In the genomic region with DNA sequence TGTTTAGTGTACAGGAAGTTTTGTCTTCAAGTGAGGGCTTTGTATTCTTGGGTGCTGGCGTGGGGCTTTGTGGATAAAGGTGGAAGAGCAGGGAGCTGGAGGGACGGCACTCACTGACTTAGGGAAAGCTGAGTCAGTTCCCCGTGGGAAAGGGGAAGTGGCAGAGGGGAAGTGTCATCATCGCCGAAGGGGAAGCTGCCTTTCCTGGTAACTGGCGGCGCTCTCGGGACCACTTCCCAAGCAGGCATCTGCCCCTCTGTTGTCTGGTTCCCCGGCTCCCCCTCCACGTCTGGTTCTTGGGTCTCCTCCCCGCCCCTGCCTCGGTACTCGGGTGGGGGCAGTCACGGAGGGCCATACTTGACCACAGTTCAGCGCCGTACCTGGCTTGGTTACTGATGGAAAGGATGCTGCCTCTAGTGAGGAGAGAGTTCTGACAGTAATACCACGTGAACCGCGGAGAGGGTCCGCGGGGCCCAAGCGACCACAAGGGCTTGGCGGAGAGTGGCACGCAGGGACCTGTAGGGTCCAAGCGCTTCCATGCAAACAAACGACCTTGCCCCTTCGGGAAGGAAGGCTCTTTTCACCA, we compare ENCODE assay signal across 8 cellular contexts. TPM values are rescaled to one million over a fixed set of nuclear protein-coding genes. Genes with fewer than 3 reads are reported as not detected.
DNase-seq lines count a peak whose midpoint lies in the region; ATAC-seq and TF ChIP-seq lines count a peak whose summit lies in the region.

No MANE protein-coding gene starts in this region.

- peak in 1 of 3 donors; percentile 3 for TF ChIP-seq CTCF in breast epithelium (IDR thresholded peaks at IDR 0.05)

- TF ChIP-seq POLR2A in Raji (IDR thresholded peaks at IDR 0.05; ENCODE audit: insufficient read depth, low read depth, low read length), result peak; percentile 46; the same call in 1 of the 2 replicates
- peak; percentile 12 for TF ChIP-seq POLR2A in breast epithelium (IDR thresholded peaks at IDR 0.05)

- CTCF ChIA-PET in HEK293T (lab: Yijun Ruan, JAX), result interaction anchor here (0.7 to 0.9 kb wide), 2 partner anchors 18 to 99 kb away, joined by 3 to 5 read pairs; no protein-coding TSS in a partner anchor

- H3K36me3 ChIP-seq in HAP-1 (replicated peaks), result peaks cover 9% of the 10 kb centered on the region
- H3K36me3 ChIP-seq in breast epithelium, result no peaks in the 10 kb centered on the region
- peaks cover 3% of the 10 kb centered on the region for H3K36me3 ChIP-seq in skeletal muscle satellite cell (ENCODE audit: insufficient read depth, low read length)

- peaks cover 54 to 56% of the 10 kb centered on the region in 2 donors for H3K4me1 Mint-ChIP-seq in immature natural killer cell

- ATAC-seq in GM19467 (IDR thresholded peaks at IDR 0.05; ENCODE audit: unreplicated experiment), result no peak

- H3K4me1 ChIP-seq in HAP-1 (peaks cover 26% of the 10 kb centered on the region), breast epithelium (peaks cover 13 to 26% of the 10 kb centered on the region in 2 donors), skeletal muscle satellite cell (ENCODE audit: control insufficient read depth, insufficient read depth, low read length) (peaks cover 38% of the 10 kb centered on the region)

- intact Hi-C loops in breast epithelium (cut with DNase I; ENCODE audit: low total_unique reads), result no loop called here

- POLR2A ChIA-PET in HEK293T (lab: Yijun Ruan, JAX), result interaction anchor here (0.9 to 3.4 kb wide), 6 partner anchors 9 to 100 kb away, joined by 3 to 18 read pairs (median 4); partner anchors contain the start of genes KDM6B and NAA38

- no peaks in the 10 kb centered on the region for H3K36me3 Mint-ChIP-seq in immature natural killer cell

- peak overlapping the region; percentile 96 to 98 for H3K27ac ChIP-seq in breast epithelium

- H3K9me3 ChIP-seq in HAP-1 (no peaks in the 10 kb centered on the region), breast epithelium (no peaks in the 10 kb centered on the region), skeletal muscle satellite cell (replicated peaks; ENCODE audit: low read length) (no peaks in the 10 kb centered on the region)

- H3K4me2 ChIP-seq in skeletal muscle satellite cell (ENCODE audit: low read length), result peak overlapping the region; percentile 99

- in situ Hi-C loops in HAP-1 (cut with MboI; ENCODE audit: low sequenced_read_pairs), result no loop called here

- peak overlapping the region; percentile 96 for H3K9ac ChIP-seq in skeletal muscle satellite cell (ENCODE audit: low read depth, low read length)

- H3K27ac Mint-ChIP-seq in immature natural killer cell, result peak overlapping the region; percentile 97 to 100 (median 100)

- H3K27me3 Mint-ChIP-seq in immature natural killer cell (ENCODE audit: low read depth in 3 of 3), result peaks cover 36 to 50% (median 39%) of the 10 kb centered on the region in 3 donors

- H3K4me3 ChIP-seq in HAP-1 (peak overlapping the region; percentile 76), breast epithelium (peak overlapping the region; percentile 55 to 88 (median 68)), skeletal muscle satellite cell (ENCODE audit: low read length) (peak overlapping the region; percentile 81)

- peak overlapping the region; percentile 98 to 100 (median 99) for H3K4me3 Mint-ChIP-seq in immature natural killer cell

- no peaks in the 10 kb centered on the region for H3K9me3 Mint-ChIP-seq in immature natural killer cell

- no peaks in the 10 kb centered on the region for H3K27me3 ChIP-seq in HAP-1 (ENCODE audit: low read depth)
- H3K27me3 ChIP-seq in breast epithelium, result no peaks in the 10 kb centered on the region
- no peaks in the 10 kb centered on the region for H3K27me3 ChIP-seq in skeletal muscle satellite cell (ENCODE audit: control insufficient read depth, insufficient read depth, low read length)

- DNase-seq in COLO829 (ENCODE audit: low spot score) (peak; percentile 42), HAP-1 (ENCODE audit: low spot score in 2 of 2) (peak; percentile 14 to 53), breast epithelium (ENCODE audit: low spot score in 2 of 2) (peak; percentile 60 to 72), immature natural killer cell (no peak), HEK293T (ENCODE audit: extremely low spot score) (no peak)

TF ChIP-seq in HEK293T, 16 proteins besides CTCF, POLR2A, EP300 and RAD21:
- no peak for TF ChIP-seq ZNF384 (IDR thresholded peaks at IDR 0.05)
- TF ChIP-seq, protein P1, sequence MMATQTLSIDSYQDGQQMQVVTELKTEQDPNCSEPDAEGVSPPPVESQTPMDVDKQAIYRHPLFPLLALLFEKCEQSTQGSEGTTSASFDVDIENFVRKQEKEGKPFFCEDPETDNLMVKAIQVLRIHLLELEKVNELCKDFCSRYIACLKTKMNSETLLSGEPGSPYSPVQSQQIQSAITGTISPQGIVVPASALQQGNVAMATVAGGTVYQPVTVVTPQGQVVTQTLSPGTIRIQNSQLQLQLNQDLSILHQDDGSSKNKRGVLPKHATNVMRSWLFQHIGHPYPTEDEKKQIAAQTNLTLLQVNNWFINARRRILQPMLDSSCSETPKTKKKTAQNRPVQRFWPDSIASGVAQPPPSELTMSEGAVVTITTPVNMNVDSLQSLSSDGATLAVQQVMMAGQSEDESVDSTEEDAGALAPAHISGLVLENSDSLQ (IDR thresholded peaks at IDR 0.05), result no peak
- no peak for TF ChIP-seq SUZ12 (IDR thresholded peaks at IDR 0.05)
- no peak for TF ChIP-seq CTBP1 (IDR thresholded peaks at IDR 0.05; ENCODE audit: borderline replicate concordance)
- no peak for TF ChIP-seq LEF1 (IDR thresholded peaks at IDR 0.05; ENCODE audit: borderline replicate concordance)
- TF ChIP-seq L3MBTL2 (conservative IDR thresholded peaks at IDR 0.05), result no peak
- TF ChIP-seq FOXA1 (IDR thresholded peaks at IDR 0.05), result no peak
- no peak for TF ChIP-seq ARNT (IDR thresholded peaks at IDR 0.05)
- no peak for TF ChIP-seq FOXK2 (IDR thresholded peaks at IDR 0.05)
- TF ChIP-seq SP1 (IDR thresholded peaks at IDR 0.05), result no peak
- no peak for TF ChIP-seq HDGF (IDR thresholded peaks at IDR 0.05; ENCODE audit: borderline replicate concordance)
- no peak for TF ChIP-seq NFRKB (IDR thresholded peaks at IDR 0.05)
- TF ChIP-seq ELF4 (IDR thresholded peaks at IDR 0.05), result no peak
- TF ChIP-seq BHLHE40 (IDR thresholded peaks at IDR 0.05; ENCODE audit: borderline replicate concordance), result no peak

RNA-seq across cellular contexts. Expression of gene KDM6B, which starts 9.0 kb away (rescaled TPM):
- 10 to 100 TPM in 2 of 3 donors, 1 to 10 TPM in 1; 6.4 to 89.7 (median 10.5) TPM for total RNA-seq in breast epithelium
- under 1 TPM in 2 of 3 donors, not detected in 1; 0.03 to 0.40 TPM for polyA plus RNA-seq in immature natural killer cell
- 1.8 and 3.1 TPM in 2 replicates for total RNA-seq in skeletal muscle satellite cell (2012; rRNA removed)

RNA-seq across cellular contexts. Expression of gene TMEM88, which starts 11.8 kb away (rescaled TPM):
- total RNA-seq in breast epithelium, result 10 to 100 TPM in 1 of 3 donors, 1 to 10 TPM in 2; 4.8 to 21.0 (median 5.7) TPM
- polyA plus RNA-seq in immature natural killer cell, result not detected
- total RNA-seq in skeletal muscle satellite cell (2012; rRNA removed), result 0.44 TPM in 1 of 2 replicates, not detected in the other

RNA-seq across cellular contexts. Expression of gene NAA38, which starts 14.3 kb away (rescaled TPM):
- total RNA-seq in breast epithelium, result 10 to 100 TPM; 84.7 to 92.4 (median 89.9) TPM
- polyA plus RNA-seq in immature natural killer cell, result 100 to 1,000 TPM; 131 to 346 (median 177) TPM
- total RNA-seq in skeletal muscle satellite cell (2012; rRNA removed), result 67.2 and 67.7 TPM in 2 replicates

RNA-seq across cellular contexts. Expression of gene CYB5D1, which starts 14.8 kb away (rescaled TPM):
- 10 to 100 TPM in 2 of 3 donors, 1 to 10 TPM in 1; 8.2 to 20.5 (median 13.4) TPM for total RNA-seq in breast epithelium
- 1 to 10 TPM in 2 of 3 donors, not detected in 1; 2.9 to 3.7 TPM for polyA plus RNA-seq in immature natural killer cell
- total RNA-seq in skeletal muscle satellite cell (2012; rRNA removed), result 12.2 and 12.9 TPM in 2 replicates

RNA-seq across cellular contexts. Expression of gene CHD3, which starts 45.5 kb away (rescaled TPM):
- total RNA-seq in breast epithelium, result 10 to 100 TPM; 47.5 to 99.0 (median 90.0) TPM
- polyA plus RNA-seq in immature natural killer cell, result 10 to 100 TPM in 1 of 3 donors, 1 to 10 TPM in 1, under 1 TPM in 1; 0.72 to 19.6 (median 3.5) TPM
- total RNA-seq in skeletal muscle satellite cell (2012; rRNA removed), result 35.0 and 38.2 TPM in 2 replicates

Comparison
In these comparisons a context has a peak if more than half of its experiments do, and no peak if none do; other contexts are left out.
1. DNase-seq: peak in COLO829 (single experiment), HAP-1 (2 of 2) and breast epithelium (2 of 2); none in immature natural killer cell (0 of 3) and HEK293T (single experiment).
2. Peak in every context shown above with its lines, with median percentiles within 50 percentile points of each other: H3K4me3 ChIP-seq.